Comparison of ENCODE assay signal across 8 cellular contexts in the genomic region with DNA sequence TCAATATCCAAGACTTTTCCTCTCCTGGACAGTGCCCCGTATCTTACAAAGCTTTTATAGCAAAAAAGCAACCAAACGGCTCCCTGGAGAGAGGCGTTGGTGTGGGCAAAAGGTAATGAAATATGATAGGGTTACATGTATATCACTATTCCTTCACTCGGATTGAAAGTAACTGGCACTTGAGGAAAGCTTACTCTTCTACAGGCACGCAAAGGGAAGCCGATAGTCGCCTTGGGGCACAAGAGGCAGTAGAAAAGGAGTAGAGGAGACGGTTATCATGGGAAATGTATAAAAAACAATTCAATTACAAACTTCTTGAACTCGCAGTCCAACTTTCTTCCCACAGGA. TPM values are rescaled to one million over a fixed set of nuclear protein-coding genes. Genes with fewer than 3 reads are reported as not detected.
DNase-seq lines count a peak whose midpoint lies in the region; ATAC-seq, FAIRE-seq and TF ChIP-seq lines count a peak whose summit lies in the region.

No MANE protein-coding gene starts in this region.

- ATAC-seq in GM21576 (IDR thresholded peaks at IDR 0.05; ENCODE audit: unreplicated experiment) (no peak), GM21619 (IDR thresholded peaks at IDR 0.05; ENCODE audit: unreplicated experiment) (no peak)

- intact Hi-C loops in esophagus squamous epithelium (cut with DNase I): no loop called here

- no peaks in the 10 kb centered on the region for H3K27me3 ChIP-seq in esophagus squamous epithelium

- H3K36me3 ChIP-seq in esophagus squamous epithelium: peaks cover 0 to 30% (median 13%) of the 10 kb centered on the region in 3 donors

- whole genome bisulfite sequencing in esophagus squamous epithelium, 2 donors: 4 to 5% methylated on average over 9 of the region's 9 CpGs

- H3K27ac ChIP-seq in esophagus squamous epithelium: peak overlapping the region; percentile 97 to 99 (median 97)

- peaks cover 17 to 50% (median 21%) of the 10 kb centered on the region in 3 donors for H3K4me1 ChIP-seq in esophagus squamous epithelium

- peak overlapping the region; percentile 76 to 100 (median 84) for H3K4me3 ChIP-seq in esophagus squamous epithelium

- TF ChIP-seq CTCF in esophagus squamous epithelium (IDR thresholded peaks at IDR 0.05): no peak

- no peak for TF ChIP-seq POLR2A in GM12892 (IDR thresholded peaks at IDR 0.05; ENCODE audit: low read depth, low read length)
- TF ChIP-seq POLR2A in esophagus squamous epithelium (IDR thresholded peaks at IDR 0.05): no peak

- peak; percentile 78 for FAIRE-seq in GM12892 (lab: Jason Lieb, UNC)

- DNase-seq in GM12892 (ENCODE audit: insufficient read length) (no peak), RPMI8226 (peak; percentile 9), esophagus squamous epithelium (lab: John Stamatoyannopoulos, UW) (no peak), retina (peak; percentile 22), A172 (ENCODE audit: low spot score) (no peak), NCI-H1694 (lab: John Stamatoyannopoulos, UW) (no peak)

- no peaks in the 10 kb centered on the region for H3K9me3 ChIP-seq in esophagus squamous epithelium

RNA-seq across cellular contexts. Expression of a gene that starts 1.1 kb away (rescaled TPM):
- 67.3 TPM for polyA plus RNA-seq in GM12892 (2012; ENCODE audit: missing spikeins)
- total RNA-seq in esophagus squamous epithelium: 100 to 1,000 TPM in 3 of 4 donors, 10 to 100 TPM in 1; 63.0 to 157 (median 124) TPM
- total RNA-seq in A172 (2014; rRNA removed; shearing (Covaris generic)): 28.2 and 32.9 TPM in 2 replicates

RNA-seq across cellular contexts. Expression of a gene that starts 19.0 kb away (rescaled TPM):
- polyA plus RNA-seq in GM12892 (2012; ENCODE audit: missing spikeins): 79.2 TPM
- 10 to 100 TPM; 33.0 to 60.8 (median 40.4) TPM for total RNA-seq in esophagus squamous epithelium
- total RNA-seq in A172 (2014; rRNA removed; shearing (Covaris generic)): 74.1 and 78.7 TPM in 2 replicates

RNA-seq across cellular contexts. Expression of a gene that starts 19.1 kb away (rescaled TPM):
- polyA plus RNA-seq in GM12892 (2012; ENCODE audit: missing spikeins): 3.8 TPM
- total RNA-seq in esophagus squamous epithelium: 10 to 100 TPM in 1 of 4 donors, 1 to 10 TPM in 3; 4.3 to 10.4 (median 6.4) TPM
- total RNA-seq in A172 (2014; rRNA removed; shearing (Covaris generic)): 6.9 and 10.4 TPM in 2 replicates

RNA-seq across cellular contexts. Expression of a gene that starts 33.6 kb away (rescaled TPM):
- 18.6 TPM for polyA plus RNA-seq in GM12892 (2012; ENCODE audit: missing spikeins)
- total RNA-seq in esophagus squamous epithelium: 10 to 100 TPM in 2 of 4 donors, 1 to 10 TPM in 2; 6.0 to 27.7 (median 10.4) TPM
- total RNA-seq in A172 (2014; rRNA removed; shearing (Covaris generic)): 7.1 and 21.6 TPM in 2 replicates

Comparison
In these comparisons a context has a peak if more than half of its experiments do, and no peak if none do; other contexts are left out.
1. DNase-seq: peak in RPMI8226 (single experiment) and retina (single experiment); none in GM12892 (single experiment), esophagus squamous epithelium (single experiment), A172 (single experiment) and NCI-H1694 (single experiment).